In genomic region chr11:126608626-126609010, GRCh38 we compare ENCODE assay signal across 25 cellular contexts.
DNase-seq lines count a peak whose midpoint lies in the region; ATAC-seq and TF ChIP-seq lines count a peak whose summit lies in the region.
"Had no signal": no experiment of that assay in that cellular context is flagged by ENCODE, and none has a peak within 500 bp of the region (broad histone marks: within the 10 kb centered on the region; RNA-seq: fewer than 3 reads in every experiment).

No MANE protein-coding gene starts in this region.

- no peak for TF ChIP-seq POLR2A in erythroblast (IDR thresholded peaks at IDR 0.05; ENCODE audit: low read length)

- no peaks in the 10 kb centered on the region for H3K36me3 ChIP-seq in GM23338 (ENCODE audit: insufficient read depth)
- H3K36me3 ChIP-seq in iPS-20b (ENCODE audit: insufficient read depth, low read depth, low read length): no peaks in the 10 kb centered on the region
- H3K36me3 ChIP-seq: BLaER1, HAP-1 had no signal

- H3K4me3 ChIP-seq in GM23338 (no peak overlapping the region), iPS-20b (ENCODE audit: low read length) (peak overlapping the region; percentile 41; the same call in 1 of the 2 replicates)
- H3K4me3 ChIP-seq: BLaER1, GM12878, HAP-1, K562, SK-N-MC had no signal

- H3K4me3 Mint-ChIP-seq in GM23338: no peak overlapping the region; the same call in 2 of the 3 replicates
- H3K4me3 Mint-ChIP-seq: CD4-positive, alpha-beta T cell had no signal

- peak overlapping the region; percentile 22; the same call in 1 of the 2 replicates for H3K9ac ChIP-seq in iPS-20b (ENCODE audit: low read depth, low read length)
- H3K9ac ChIP-seq: BLaER1 had no signal

- peaks cover 32% of the 10 kb centered on the region for H3K4me1 ChIP-seq in GM23338 (ENCODE audit: insufficient read depth)
- H3K4me1 ChIP-seq in iPS-20b (ENCODE audit: insufficient read depth, low read length): peaks cover 23% of the 10 kb centered on the region; the same call in 1 of the 2 replicates
- H3K4me1 ChIP-seq: HAP-1 had no signal

- DNase-seq in NCI-H1417 (lab: John Stamatoyannopoulos, UW): peak in 2 of 3 experiments; percentile 71 to 73
- DNase-seq in NCI-H1417 treated with DMSO at 0.1 percent for 48 hours (lab: John Stamatoyannopoulos, UW): no peak
- no peak for DNase-seq in GM23338 (ENCODE audit: low spot score)
- DNase-seq in retina: peak; percentile 54
- DNase-seq in putamen (ENCODE audit: low spot score): no peak
- no peak for DNase-seq in erythroblast (lab: John Stamatoyannopoulos, UW)
- DNase-seq: ACHN; CD4-positive, alpha-beta T cell; DMS79; MM.1S; NCI-H1092; NCI-H187; NCI-H446; NK-92 treated with Interleukin-12 subunit alpha and Interleukin-12 subunit beta, amount 100 ng/mL, for 24 hours; SHP77 treated with DMSO at 0.1 percent for 48 hours had no signal

- H3F3A ChIP-seq in GM23338 (replicated peaks; ENCODE audit: low read depth): 0 out of 2 replicates have a peak, but pooled peaks cover 4% of the 10 kb centered on the region

- no peaks in the 10 kb centered on the region for H4K20me1 ChIP-seq in GM23338 (replicated peaks; ENCODE audit: insufficient read depth)
- H4K20me1 ChIP-seq: BLaER1 had no signal

- H3K4me1 Mint-ChIP-seq in GM23338: peaks cover 34% of the 10 kb centered on the region

- H3K27ac Mint-ChIP-seq in GM23338: no peak overlapping the region
- H3K27ac Mint-ChIP-seq: CD4-positive, alpha-beta T cell had no signal

- H3K4me2 ChIP-seq in GM23338: peak overlapping the region; percentile 63
- H3K4me2 ChIP-seq: BLaER1 had no signal

- H3K27me3 Mint-ChIP-seq in GM23338 (ENCODE audit: insufficient read depth, low read depth, poor library complexity): peaks cover 17% of the 10 kb centered on the region

- TF ChIP-seq CTCF in GM23338 (conservative IDR thresholded peaks at IDR 0.05; ENCODE audit: low read depth in 2 of 2): no peak; a peak in 1 of 4 replicates

- H3K9me3 ChIP-seq in iPS-20b (ENCODE audit: insufficient read depth, low read depth, low read length): no peaks in the 10 kb centered on the region
- H3K9me3 ChIP-seq: BLaER1, HAP-1 had no signal

- H3K9me3 Mint-ChIP-seq in GM23338: no peaks in the 10 kb centered on the region; the same call in 2 of the 3 replicates
- H3K9me3 Mint-ChIP-seq: CD4-positive, alpha-beta T cell had no signal

- H3K27me3 ChIP-seq in GM23338 (ENCODE audit: insufficient read depth) (no peaks in the 10 kb centered on the region), iPS-20b (ENCODE audit: insufficient read depth, low read length) (peaks cover 20% of the 10 kb centered on the region; the same call in 1 of the 2 replicates)
- H3K27me3 ChIP-seq: BLaER1 had no signal

- ATAC-seq in GM23338 (peak; percentile 5; the same call in 1 of the 3 replicates), HG03045 (IDR thresholded peaks at IDR 0.05; ENCODE audit: unreplicated experiment) (no peak)

- no peaks in the 10 kb centered on the region for H3K9me2 ChIP-seq in GM23338 (ENCODE audit: insufficient read depth)

- H3K27ac ChIP-seq in GM23338 (ENCODE audit: low read depth) (peak overlapping the region; percentile 79), iPS-20b (ENCODE audit: low read length) (no peak overlapping the region)
- H3K27ac ChIP-seq: 22Rv1, BLaER1, HL-60, RWPE1, SK-N-MC had no signal

- H3K79me2 ChIP-seq in GM23338 (replicated peaks; ENCODE audit: insufficient read depth): no peaks in the 10 kb centered on the region

- no peaks in the 10 kb centered on the region for H3K36me3 Mint-ChIP-seq in GM23338 (ENCODE audit: low read depth)

- no peak overlapping the region for H2AFZ ChIP-seq in GM23338

TF ChIP-seq in GM23338, 12 proteins besides CTCF, POLR2A, EP300 and RAD21:
- TF ChIP-seq STAT1 (IDR thresholded peaks at IDR 0.05; ENCODE audit: unreplicated experiment) (no peak), ZNF331 (CRISPR knock-in tag; IDR thresholded peaks at IDR 0.05; ENCODE audit: low read depth) (no peak), EZH2 (IDR thresholded peaks at IDR 0.05; ENCODE audit: low read depth, unreplicated experiment) (no peak), ZNF462 (CRISPR knock-in tag; IDR thresholded peaks at IDR 0.05) (no peak)

Comparison
In these comparisons a context has a peak if more than half of its experiments do, and no peak if none do; other contexts are left out.
1. DNase-seq: peak in NCI-H1417 (2 of 3) and retina (single experiment); none in NCI-H1417 treated with DMSO at 0.1 percent for 48 hours (single experiment), GM23338 (single experiment), putamen (single experiment) and erythroblast (0 of 2).